23 cellular contexts compared by ENCODE assay signal in genomic region chr1:43997295-43997694, GRCh38. TPM values are rescaled to one million over a fixed set of nuclear protein-coding genes. Genes with fewer than 3 reads are reported as not detected.
DNase-seq lines count a peak whose midpoint lies in the region; ATAC-seq and TF ChIP-seq lines count a peak whose summit lies in the region.
"Had no signal": no experiment of that assay in that cellular context is flagged by ENCODE, and none has a peak within 500 bp of the region (broad histone marks: within the 10 kb centered on the region; RNA-seq: fewer than 3 reads in every experiment).

No MANE protein-coding gene starts in this region.

- H3K4me1 ChIP-seq in SJCRH30 = peaks cover 9% of the 10 kb centered on the region
- peaks cover 10% of the 10 kb centered on the region for H3K4me1 ChIP-seq in mucosa of descending colon (ENCODE audit: low read depth)

- no peaks in the 10 kb centered on the region for H3K9me3 Mint-ChIP-seq in activated T-cell treated with anti-CD3 and anti-CD28 coated beads, Interleukin-2, amount 50 U/mL, for 72 hours
- H3K9me3 Mint-ChIP-seq: activated naive CD4-positive, alpha-beta T cell treated with anti-CD3 and anti-CD28 coated beads, Interleukin-2, amount 50 U/mL, for 24 hours; nephron progenitor cell had no signal

- no peak overlapping the region for H3K27ac Mint-ChIP-seq in activated T-cell treated with anti-CD3 and anti-CD28 coated beads, Interleukin-2, amount 50 U/mL, for 72 hours
- H3K27ac Mint-ChIP-seq: activated naive CD4-positive, alpha-beta T cell treated with anti-CD3 and anti-CD28 coated beads, Interleukin-2, amount 50 U/mL, for 24 hours; nephron progenitor cell had no signal

- no peaks in the 10 kb centered on the region for H3K36me3 ChIP-seq in SJCRH30
- no peaks in the 10 kb centered on the region for H3K36me3 ChIP-seq in mucosa of descending colon (ENCODE audit: low read depth)
- H3K36me3 ChIP-seq: ascending aorta had no signal

- H3K36me3 Mint-ChIP-seq in activated T-cell treated with anti-CD3 and anti-CD28 coated beads, Interleukin-2, amount 50 U/mL, for 72 hours (ENCODE audit: insufficient read depth in 2 of 2) = peaks cover 4 to 5% of the 10 kb centered on the region in 2 donors

- H3K4me3 ChIP-seq in SJCRH30 (peak overlapping the region; percentile 5; the same call in 1 of the 2 replicates), mucosa of descending colon (no peak overlapping the region)
- H3K4me3 ChIP-seq: ascending aorta, esophagus squamous epithelium, gastroesophageal sphincter, GM12878 had no signal

- H3K9me3 ChIP-seq in SJCRH30 (replicated peaks) (no peaks in the 10 kb centered on the region), mucosa of descending colon (no peaks in the 10 kb centered on the region)
- H3K9me3 ChIP-seq: ascending aorta, esophagus squamous epithelium, gastroesophageal sphincter had no signal

- peak; percentile 80 for ATAC-seq in mucosa of descending colon
- no peak for ATAC-seq in HG03135 (IDR thresholded peaks at IDR 0.05; ENCODE audit: unreplicated experiment)
- no peak for ATAC-seq in activated T-cell treated with anti-CD3 and anti-CD28 coated beads, Interleukin-2, amount 50 U/mL, for 72 hours (replicated peaks in 1 of 2)
- ATAC-seq: gastroesophageal sphincter, GM12878, Panc1 had no signal

- no peak for TF ChIP-seq CTCF in mucosa of descending colon (IDR thresholded peaks at IDR 0.05)

- H3K4me3 Mint-ChIP-seq in activated T-cell treated with anti-CD3 and anti-CD28 coated beads, Interleukin-2, amount 50 U/mL, for 72 hours = no peak overlapping the region
- H3K4me3 Mint-ChIP-seq: activated naive CD4-positive, alpha-beta T cell treated with anti-CD3 and anti-CD28 coated beads, Interleukin-2, amount 50 U/mL, for 24 hours; nephron progenitor cell had no signal

- intact Hi-C loops in mucosa of descending colon (cut with DNase I, micrococcal nuclease) = no loop called here

- DNase-seq in DMS153 (lab: John Stamatoyannopoulos, UW) = peak; percentile 91
- DNase-seq in NCI-H2029 treated with DMSO at 0.1 percent for 48 hours (lab: John Stamatoyannopoulos, UW) = peak; percentile 61
- DNase-seq in SJCRH30 = peak; percentile 37 to 56
- peak; percentile 53 to 80 (median 69) for DNase-seq in mucosa of descending colon
- DNase-seq in activated CD4-positive, alpha-beta T cell treated with anti-CD3 and anti-CD28 coated beads, Interleukin-2, amount 50 U/mL, for 1 hour = no peak
- DNase-seq in NCI-H1930 (lab: John Stamatoyannopoulos, UW) = no peak
- no peak for DNase-seq in activated T-cell treated with anti-CD3 and anti-CD28 coated beads, Interleukin-2, amount 50 U/mL, for 72 hours
- DNase-seq: activated CD4-positive, CD25-positive, alpha-beta regulatory T cell treated with anti-CD3 and anti-CD28 coated beads, Interleukin-2, amount 50 U/mL, for 72 hours; cerebellar nuclear complex; DMS79; effector CD8-positive, alpha-beta T cell; esophagus squamous epithelium; kidney glomerular epithelial cell; nephron progenitor cell; T1000 had no signal

- no peak overlapping the region for H3K27ac ChIP-seq in SJCRH30
- H3K27ac ChIP-seq: C4-2B, gastroesophageal sphincter, KMS-11 had no signal

- H3K27me3 Mint-ChIP-seq in activated T-cell treated with anti-CD3 and anti-CD28 coated beads, Interleukin-2, amount 50 U/mL, for 72 hours (ENCODE audit: low read depth) = no peaks in the 10 kb centered on the region
- H3K27me3 Mint-ChIP-seq: activated naive CD4-positive, alpha-beta T cell treated with anti-CD3 and anti-CD28 coated beads, Interleukin-2, amount 50 U/mL, for 24 hours had no signal

- no peaks in the 10 kb centered on the region for H3K27me3 ChIP-seq in SJCRH30
- H3K27me3 ChIP-seq: ascending aorta, esophagus squamous epithelium, gastroesophageal sphincter had no signal

- peaks cover 9% of the 10 kb centered on the region for H3K4me1 Mint-ChIP-seq in activated T-cell treated with anti-CD3 and anti-CD28 coated beads, Interleukin-2, amount 50 U/mL, for 72 hours (ENCODE audit: low read depth)

RNA-seq across cellular contexts. Expression of gene CCDC24, which starts 5.9 kb away (rescaled TPM):
- total RNA-seq in SJCRH30 (2014; rRNA removed; shearing (Covaris generic)) = 0.85 and 1.6 TPM in 2 replicates
- total RNA-seq in mucosa of descending colon = 10 to 100 TPM; 13.4 to 19.6 (median 16.9) TPM
- 1 to 10 TPM in 1 of 2 donors, under 1 TPM in 1; 0.99 to 1.4 TPM for total RNA-seq in activated T-cell treated with anti-CD3 and anti-CD28 coated beads, Interleukin-2, amount 50 U/mL, for 72 hours

RNA-seq across cellular contexts. Expression of gene B4GALT2, which starts 18.3 kb away (rescaled TPM):
- 65.9 and 67.4 TPM in 2 replicates for total RNA-seq in SJCRH30 (2014; rRNA removed; shearing (Covaris generic))
- 10 to 100 TPM; 20.0 to 33.6 (median 28.1) TPM for total RNA-seq in mucosa of descending colon
- total RNA-seq in activated T-cell treated with anti-CD3 and anti-CD28 coated beads, Interleukin-2, amount 50 U/mL, for 72 hours = 10 to 100 TPM; 19.5 to 20.4 TPM

RNA-seq across cellular contexts. Expression of gene ATP6V0B, which starts 22.5 kb away (rescaled TPM):
- 89.7 and 109 TPM in 2 replicates for total RNA-seq in SJCRH30 (2014; rRNA removed; shearing (Covaris generic))
- 100 to 1,000 TPM; 116 to 184 (median 158) TPM for total RNA-seq in mucosa of descending colon
- 10 to 100 TPM; 89.9 to 98.0 TPM for total RNA-seq in activated T-cell treated with anti-CD3 and anti-CD28 coated beads, Interleukin-2, amount 50 U/mL, for 72 hours

RNA-seq across cellular contexts. Expression of gene DPH2, which starts 27.5 kb away (rescaled TPM):
- total RNA-seq in SJCRH30 (2014; rRNA removed; shearing (Covaris generic)) = 45.4 and 47.9 TPM in 2 replicates
- total RNA-seq in mucosa of descending colon = 10 to 100 TPM; 16.5 to 23.3 (median 17.9) TPM
- 10 to 100 TPM; 21.4 to 31.0 TPM for total RNA-seq in activated T-cell treated with anti-CD3 and anti-CD28 coated beads, Interleukin-2, amount 50 U/mL, for 72 hours

RNA-seq across cellular contexts. Expression of gene SLC6A9, which starts 34.0 kb away (rescaled TPM):
- total RNA-seq in SJCRH30 (2014; rRNA removed; shearing (Covaris generic)) = 0.51 and 0.63 TPM in 2 replicates
- total RNA-seq in mucosa of descending colon = 10 to 100 TPM; 21.1 to 52.5 (median 38.1) TPM
- total RNA-seq in activated T-cell treated with anti-CD3 and anti-CD28 coated beads, Interleukin-2, amount 50 U/mL, for 72 hours = 10 to 100 TPM; 24.5 to 28.3 TPM

Comparison
In these comparisons a context has a peak if more than half of its experiments do, and no peak if none do; other contexts are left out.
1. DNase-seq: peak in DMS153 (single experiment), NCI-H2029 treated with DMSO at 0.1 percent for 48 hours (single experiment), SJCRH30 (2 of 2) and mucosa of descending colon (3 of 3); none in activated CD4-positive, alpha-beta T cell treated with anti-CD3 and anti-CD28 coated beads, Interleukin-2, amount 50 U/mL, for 1 hour (single experiment), NCI-H1930 (0 of 2) and activated T-cell treated with anti-CD3 and anti-CD28 coated beads, Interleukin-2, amount 50 U/mL, for 72 hours (0 of 2).